ENCODE assay signal across 20 cellular contexts in genomic region chr12:122560138-122560537, GRCh38.
"Had no signal": no experiment of that assay in that cellular context is flagged by ENCODE, and none has a peak within 500 bp of the region (broad histone marks: within the 10 kb centered on the region; RNA-seq: fewer than 3 reads in every experiment).

No MANE protein-coding gene starts in this region.

- ATAC-seq: foreskin keratinocyte, left colon, mucosa of descending colon, sciatic nerve had no signal

- H3K4me1 Mint-ChIP-seq: activated naive CD4-positive, alpha-beta T cell treated with anti-CD3 and anti-CD28 coated beads, Interleukin-2, amount 10 ng/mL, durations not matched to agents 7 days and 5 days; brain had no signal

- H3K4me3 Mint-ChIP-seq: activated naive CD4-positive, alpha-beta T cell treated with anti-CD3 and anti-CD28 coated beads, Interleukin-2, amount 10 ng/mL, durations not matched to agents 7 days and 5 days; brain had no signal

- H3K27me3 ChIP-seq: foreskin keratinocyte had no signal

- H3K27ac Mint-ChIP-seq: activated naive CD4-positive, alpha-beta T cell treated with anti-CD3 and anti-CD28 coated beads, Interleukin-2, amount 10 ng/mL, durations not matched to agents 7 days and 5 days; brain had no signal

- H3K9me3 Mint-ChIP-seq: activated naive CD4-positive, alpha-beta T cell treated with anti-CD3 and anti-CD28 coated beads, Interleukin-2, amount 10 ng/mL, durations not matched to agents 7 days and 5 days had no signal

- H3K4me3 ChIP-seq: mucosa of descending colon, smooth muscle cell had no signal

- H3K27me3 Mint-ChIP-seq: activated naive CD4-positive, alpha-beta T cell treated with anti-CD3 and anti-CD28 coated beads, Interleukin-2, amount 10 ng/mL, durations not matched to agents 7 days and 5 days; brain had no signal

- H3K4me1 ChIP-seq: foreskin keratinocyte had no signal

- H3K27ac ChIP-seq: foreskin keratinocyte had no signal

- DNase-seq: activated CD8-positive, alpha-beta memory T cell treated with anti-CD3 and anti-CD28 coated beads for 24 hours; activated CD8-positive, alpha-beta memory T cell treated with anti-CD3 and anti-CD28 coated beads, Interleukin-2, amount 50 U/mL, for 4 hours; activated effector memory CD4-positive, alpha-beta T cell treated with Interleukin-2 at 50 U/mL for 16 hours; activated naive CD4-positive, alpha-beta T cell treated with anti-CD3 and anti-CD28 coated beads, Interleukin-2, amount 10 ng/mL, durations not matched to agents 7 days and 5 days; activated T-cell treated with anti-CD3 and anti-CD28 coated beads, Interleukin-2, amount 50 U/mL, for 48 hours; aorta; caudate nucleus; effector memory CD4-positive, alpha-beta T cell; foreskin keratinocyte; left colon; mesenchymal stem cell; mucosa of descending colon; nucleus accumbens; stimulated activated CD4-positive, alpha-beta T cell treated with anti-CD3 and anti-CD28 coated beads, Interleukin-15, amount 100 ng/mL, for 24 hours; stimulated activated naive CD4-positive, alpha-beta T cell; T-helper 9 cell had no signal

- H3K9me3 ChIP-seq: mucosa of descending colon had no signal

- H3K4me2 ChIP-seq: smooth muscle cell had no signal

- FAIRE-seq: keratinocyte had no signal
